Comparison of ENCODE assay signal across 34 cellular contexts in genomic region chr2:217820904-217821303, GRCh38.
DNase-seq lines count a peak whose midpoint lies in the region; TF ChIP-seq lines count a peak whose summit lies in the region.
"Had no signal": no experiment of that assay in that cellular context is flagged by ENCODE, and none has a peak within 500 bp of the region (broad histone marks: within the 10 kb centered on the region; RNA-seq: fewer than 3 reads in every experiment).

No MANE protein-coding gene starts in this region.

- H3K36me3 ChIP-seq in left ventricle myocardium inferior (peaks cover 96% of the 10 kb centered on the region), right atrium auricular region (peaks cover 82% of the 10 kb centered on the region), skeletal muscle tissue (ENCODE audit: control insufficient read depth in 3 of 3, insufficient read depth in 3 of 3, low read length in 3 of 3) (peaks cover 65 to 94% (median 77%) of the 10 kb centered on the region in 3 donors)

- no peaks in the 10 kb centered on the region for H3K36me3 Mint-ChIP-seq in activated CD4-positive, alpha-beta T cell treated with anti-CD3 and anti-CD28 coated beads, Interleukin-2, amount 10 ng/mL, durations not matched to agents 24 days and 14 days (ENCODE audit: low read depth)
- H3K36me3 Mint-ChIP-seq: CD4-positive, CD25-positive, alpha-beta regulatory T cell; naive B cell; T-cell had no signal

- H3K4me3 Mint-ChIP-seq in activated CD4-positive, alpha-beta T cell treated with anti-CD3 and anti-CD28 coated beads, Interleukin-2, amount 10 ng/mL, durations not matched to agents 24 days and 14 days: no peak overlapping the region
- H3K4me3 Mint-ChIP-seq: activated B cell treated with CpG ODN at 0.5 μM for 24 hours; activated T-helper 1 cell treated with anti-CD3 and anti-CD28 coated beads, Interleukin-12 subunit alpha, Interleukin-12 subunit beta, Interleukin-2, Interleukin-4 antibody, amounts not matched to agents 30 ng/mL and 10 ng/mL and 1 ng/mL, durations not matched to agents 14 hours and 24 hours and 36 hours; CD4-positive, CD25-positive, alpha-beta regulatory T cell; mesothelial cell of epicardium; naive B cell; T-cell had no signal

- H3K4me3 ChIP-seq in left ventricle myocardium inferior (no peak overlapping the region), right atrium auricular region (no peak overlapping the region), skeletal muscle tissue (ENCODE audit: low read length in 3 of 3) (no peak overlapping the region), dorsolateral prefrontal cortex (no peak overlapping the region)
- H3K4me3 ChIP-seq: A549, body of pancreas, left lung, MG63, smooth muscle cell had no signal

- peak overlapping the region in 2 of 3 donors; percentile 12 to 33 for H3K9ac ChIP-seq in skeletal muscle tissue (ENCODE audit: low read depth in 1 of 3, low read length in 3 of 3)
- H3K9ac ChIP-seq: KMS-11 had no signal

- H3K9me3 ChIP-seq in left ventricle myocardium inferior (replicated peaks) (no peaks in the 10 kb centered on the region), right atrium auricular region (no peaks in the 10 kb centered on the region), skeletal muscle tissue (ENCODE audit: control insufficient read depth in 3 of 3, low read length in 3 of 3) (no peaks in the 10 kb centered on the region)
- H3K9me3 ChIP-seq: A549, body of pancreas, left lung, MG63 had no signal

- H3K27ac Mint-ChIP-seq in activated CD4-positive, alpha-beta T cell treated with anti-CD3 and anti-CD28 coated beads, Interleukin-2, amount 10 ng/mL, durations not matched to agents 24 days and 14 days: no peak overlapping the region
- H3K27ac Mint-ChIP-seq: activated B cell treated with CpG ODN at 0.5 μM for 24 hours; activated T-helper 1 cell treated with anti-CD3 and anti-CD28 coated beads, Interleukin-12 subunit alpha, Interleukin-12 subunit beta, Interleukin-2, Interleukin-4 antibody, amounts not matched to agents 30 ng/mL and 10 ng/mL and 1 ng/mL, durations not matched to agents 14 hours and 24 hours and 36 hours; CD4-positive, CD25-positive, alpha-beta regulatory T cell; mesothelial cell of epicardium; T-cell had no signal

- H3K4me1 Mint-ChIP-seq in activated CD4-positive, alpha-beta T cell treated with anti-CD3 and anti-CD28 coated beads, Interleukin-2, amount 10 ng/mL, durations not matched to agents 24 days and 14 days: no peaks in the 10 kb centered on the region
- H3K4me1 Mint-ChIP-seq: activated B cell treated with CpG ODN at 0.5 μM for 24 hours; CD4-positive, CD25-positive, alpha-beta regulatory T cell; T-cell had no signal

- H3K27ac ChIP-seq in left ventricle myocardium inferior (replicated peaks) (peak overlapping the region; percentile 95), right atrium auricular region (no peak overlapping the region), skeletal muscle tissue (ENCODE audit: low read depth, low read length) (peak overlapping the region; percentile 37), dorsolateral prefrontal cortex (peak overlapping the region in 17 of 59 donors; percentile 6 to 60 (median 32))
- H3K27ac ChIP-seq: A549, body of pancreas, KMS-11 had no signal

- no peaks in the 10 kb centered on the region for H3K27me3 Mint-ChIP-seq in activated CD4-positive, alpha-beta T cell treated with anti-CD3 and anti-CD28 coated beads, Interleukin-2, amount 10 ng/mL, durations not matched to agents 24 days and 14 days
- H3K27me3 Mint-ChIP-seq: activated B cell treated with CpG ODN at 0.5 μM for 24 hours had no signal

- no peaks in the 10 kb centered on the region for H3K9me3 Mint-ChIP-seq in activated CD4-positive, alpha-beta T cell treated with anti-CD3 and anti-CD28 coated beads, Interleukin-2, amount 10 ng/mL, durations not matched to agents 24 days and 14 days
- H3K9me3 Mint-ChIP-seq: activated B cell treated with CpG ODN at 0.5 μM for 24 hours; activated T-helper 1 cell treated with anti-CD3 and anti-CD28 coated beads, Interleukin-12 subunit alpha, Interleukin-12 subunit beta, Interleukin-2, Interleukin-4 antibody, amounts not matched to agents 30 ng/mL and 10 ng/mL and 1 ng/mL, durations not matched to agents 14 hours and 24 hours and 36 hours; CD4-positive, CD25-positive, alpha-beta regulatory T cell; mesothelial cell of epicardium; naive B cell; T-cell had no signal

- TF ChIP-seq CTCF in left ventricle myocardium inferior (IDR thresholded peaks at IDR 0.05; ENCODE audit: borderline replicate concordance) (no peak), right atrium auricular region (IDR thresholded peaks at IDR 0.05) (no peak), dorsolateral prefrontal cortex (IDR thresholded peaks at IDR 0.05 in 54 of 56, conservative IDR thresholded peaks at IDR 0.05 in 2 of 56; ENCODE audit: low read depth in 1 of 56, partially characterized antibody in 56 of 56) (no peak)

- intact Hi-C loops in left ventricle myocardium inferior (cut with micrococcal nuclease): no loop called here
- intact Hi-C loops in activated CD4-positive, alpha-beta T cell treated with anti-CD3 and anti-CD28 coated beads, Interleukin-2, amount 10 ng/mL, durations not matched to agents 24 days and 14 days (cut with micrococcal nuclease): no loop called here
- intact Hi-C loops in dorsolateral prefrontal cortex (cut with DNase I): no loop called here

- H3K27me3 ChIP-seq in left ventricle myocardium inferior (ENCODE audit: low read depth) (no peaks in the 10 kb centered on the region), right atrium auricular region (no peaks in the 10 kb centered on the region), skeletal muscle tissue (ENCODE audit: control insufficient read depth in 3 of 3, insufficient read depth in 3 of 3, low read length in 3 of 3) (no peaks in the 10 kb centered on the region), dorsolateral prefrontal cortex (no peaks in the 10 kb centered on the region)
- H3K27me3 ChIP-seq: body of pancreas, left lung, MG63 had no signal

- peaks cover 100% of the 10 kb centered on the region for H3K4me1 ChIP-seq in left ventricle myocardium inferior
- H3K4me1 ChIP-seq in right atrium auricular region: peaks cover 0 to 89% of the 10 kb centered on the region in 2 donors
- H3K4me1 ChIP-seq in skeletal muscle tissue (ENCODE audit: control insufficient read depth in 3 of 3, insufficient read depth in 3 of 3, low read length in 3 of 3): peaks cover 59 to 94% (median 93%) of the 10 kb centered on the region in 3 donors
- H3K4me1 ChIP-seq: A549, body of pancreas had no signal

- DNase-seq in left ventricle myocardium inferior: no peak
- DNase-seq in right atrium auricular region (ENCODE audit: low spot score): no peak
- peak; percentile 45 for DNase-seq in medulla oblongata (ENCODE audit: extremely low spot score)
- no peak for DNase-seq in NCI-H187 (lab: John Stamatoyannopoulos, UW)
- DNase-seq in activated CD4-positive, alpha-beta T cell treated with anti-CD3 and anti-CD28 coated beads, Interleukin-2, amount 10 ng/mL, durations not matched to agents 24 days and 14 days: no peak
- no peak for DNase-seq in T-helper 1 cell
- DNase-seq in dorsolateral prefrontal cortex: no peak
- DNase-seq: activated B cell treated with CpG ODN at 0.5 μM for 24 hours; activated CD4-positive, alpha-beta T cell treated with anti-CD3 and anti-CD28 coated beads, Interleukin-2, amount 50 U/mL, for 4 hours; activated naive CD4-positive, alpha-beta T cell treated with Interleukin-2 at 50 U/mL for 16 hours; AML-193; body of pancreas; CD4-positive, CD25-positive, alpha-beta regulatory T cell; DND-41; GF-D8; MG63; naive B cell; NCI-H1105 treated with DMSO at 0.1 percent for 48 hours; NCI-H1930; NCI-H2171 treated with DMSO at 0.1 percent for 48 hours; NCI-H510A; occipital lobe; RPMI8226; stimulated activated CD4-positive, alpha-beta T cell treated with anti-CD3 and anti-CD28 coated beads, Interleukin-1b, Interleukin-23, amount 100 ng/mL, for 48 hours; stimulated activated naive CD4-positive, alpha-beta T cell treated with Interleukin-2 at 50 U/mL for 16 hours; T-cell; trophoblast cell had no signal

Comparison
In these comparisons a context has a peak if more than half of its experiments do, and no peak if none do; other contexts are left out.
1. H3K27ac ChIP-seq: peak in left ventricle myocardium inferior (single experiment) and skeletal muscle tissue (single experiment); none in right atrium auricular region (0 of 2).